ENCODE assay signal across 1 cellular context in genomic region chr1:218658899-218659298, GRCh38.
TF ChIP-seq lines count a peak whose summit lies in the region.

No MANE protein-coding gene starts in this region.

TF ChIP-seq in A549, 52 proteins besides CTCF, POLR2A, EP300 and RAD21 (continued from another document):
- TF ChIP-seq JUNB (IDR thresholded peaks at IDR 0.05) (peak; percentile 36; the same call in 1 of the 2 replicates), MYC (IDR thresholded peaks at IDR 0.05; ENCODE audit: borderline replicate concordance, low read length) (no peak), GATA3 (IDR thresholded peaks at IDR 0.05; ENCODE audit: borderline replicate concordance) (no peak)
